8 cellular contexts compared by ENCODE assay signal in genomic region chr6:116101790-116102189, GRCh38. TPM values are rescaled to one million over a fixed set of nuclear protein-coding genes. Genes with fewer than 3 reads are reported as not detected.
DNase-seq lines count a peak whose midpoint lies in the region; ATAC-seq, FAIRE-seq and TF ChIP-seq lines count a peak whose summit lies in the region.

No MANE protein-coding gene starts in this region.

- no peak for ATAC-seq in gastrocnemius medialis
- ATAC-seq in GM19328 (IDR thresholded peaks at IDR 0.05; ENCODE audit: unreplicated experiment): no peak
- no peak for ATAC-seq in GM19023 (IDR thresholded peaks at IDR 0.05; ENCODE audit: unreplicated experiment)

- POLR2A ChIA-PET in RWPE1 (lab: Yijun Ruan, JAX; ENCODE audit: low non-redundant PET): no interaction called here

- CTCF ChIA-PET in RWPE1 (lab: Yijun Ruan, JAX): interaction anchor here (1.1 to 1.3 kb wide), 2 partner anchors 41 to 93 kb away, joined by 3 to 8 read pairs; partner anchors contain the start of gene FRK

- in situ Hi-C loops in gastrocnemius medialis (cut with MboI; ENCODE audit: low sequenced_read_pairs in 4 of 4): no loop called here

- FAIRE-seq in GM12891 (lab: Jason Lieb, UNC): peak; percentile 52

- H4K20me1 ChIP-seq in SU-DHL-6 (ENCODE audit: low read depth, low read length): 0 out of 2 replicates have a peak, but pooled peaks cover 5% of the 10 kb centered on the region

- H3K4me2 ChIP-seq in SU-DHL-6 (ENCODE audit: low read depth, low read length, poor library complexity, severe bottlenecking): peak overlapping the region; percentile 93

- intact Hi-C loops in gastrocnemius medialis (cut with DNase I; ENCODE audit: low total_unique reads): loop anchor here (1.0 to 5.0 kb wide), 2 partner anchors 44 to 90 kb away; no protein-coding TSS in a partner anchor

- no peaks in the 10 kb centered on the region for H3K36me3 ChIP-seq in SU-DHL-6 (ENCODE audit: low read length)
- H3K36me3 ChIP-seq in gastrocnemius medialis: no peaks in the 10 kb centered on the region

- H3K9me3 ChIP-seq in SU-DHL-6 (ENCODE audit: insufficient read depth, low read length) (no peaks in the 10 kb centered on the region), gastrocnemius medialis (no peaks in the 10 kb centered on the region)

- H3K79me2 ChIP-seq in SU-DHL-6 (ENCODE audit: insufficient read depth, low read length): no peaks in the 10 kb centered on the region

- no peak overlapping the region for H3K27ac ChIP-seq in SU-DHL-6 (ENCODE audit: low read depth, low read length)
- H3K27ac ChIP-seq in gastrocnemius medialis: peak overlapping the region; percentile 86 to 96 (median 90)
- no peak overlapping the region for H3K27ac ChIP-seq in RWPE1

- no peak for TF ChIP-seq POLR2A in GM12891 (IDR thresholded peaks at IDR 0.05; ENCODE audit: low read depth, low read length)
- no peak for TF ChIP-seq POLR2A in gastrocnemius medialis (IDR thresholded peaks at IDR 0.05)

- no peak overlapping the region for H2AFZ ChIP-seq in SU-DHL-6 (ENCODE audit: low read depth, low read length, severe bottlenecking)

- TF ChIP-seq CTCF in SU-DHL-6 (IDR thresholded peaks at IDR 0.05; ENCODE audit: insufficient read depth, low read length, poor library complexity, severe bottlenecking): no peak
- no peak for TF ChIP-seq CTCF in foreskin fibroblast (IDR thresholded peaks at IDR 0.05; ENCODE audit: low read depth, low read length)
- TF ChIP-seq CTCF in gastrocnemius medialis (IDR thresholded peaks at IDR 0.05 in 4 of 5, conservative IDR thresholded peaks at IDR 0.05 in 1 of 5): no peak
- no peak for TF ChIP-seq CTCF in RWPE1 (conservative IDR thresholded peaks at IDR 0.05; ENCODE audit: low read depth)

- DNase-seq in GM12891 (ENCODE audit: insufficient read length, low spot score) (no peak), foreskin fibroblast (no peak), gastrocnemius medialis (no peak), superior temporal gyrus (ENCODE audit: extremely low spot score) (no peak), RWPE1 (ENCODE audit: low spot score) (no peak)

- no peaks in the 10 kb centered on the region for H3K27me3 ChIP-seq in SU-DHL-6 (ENCODE audit: low read length)
- no peaks in the 10 kb centered on the region for H3K27me3 ChIP-seq in gastrocnemius medialis

- peak overlapping the region; percentile 72 for H3K9ac ChIP-seq in SU-DHL-6 (ENCODE audit: low read length)

- peaks cover 46 to 53% of the 10 kb centered on the region in 2 donors for H3K4me1 ChIP-seq in gastrocnemius medialis

- H3K4me3 ChIP-seq in SU-DHL-6 (ENCODE audit: insufficient read depth, low read length, poor library complexity, severe bottlenecking): peak overlapping the region; percentile 63
- H3K4me3 ChIP-seq in foreskin fibroblast (ENCODE audit: low read depth in 1 of 2, low read length in 2 of 2): peak overlapping the region; percentile 70 to 80
- H3K4me3 ChIP-seq in gastrocnemius medialis: peak overlapping the region; percentile 60 to 85 (median 72)

- H3F3A ChIP-seq in SU-DHL-6 (ENCODE audit: insufficient read depth): 0 out of 2 replicates have a peak, but pooled peaks cover 8% of the 10 kb centered on the region

- H3K9me2 ChIP-seq in SU-DHL-6 (replicated peaks; ENCODE audit: insufficient read depth, low read length): no peaks in the 10 kb centered on the region

TF ChIP-seq in GM12891, 5 proteins besides CTCF, POLR2A, EP300 and RAD21:
- TF ChIP-seq POLR2AphosphoS5 (IDR thresholded peaks at IDR 0.05; ENCODE audit: low read depth, low read length) (no peak), SPI1 (IDR thresholded peaks at IDR 0.05; ENCODE audit: low read depth, low read length) (no peak), PAX5 (IDR thresholded peaks at IDR 0.05; ENCODE audit: insufficient read depth, low read length, severe bottlenecking) (no peak), POU2F2 (IDR thresholded peaks at IDR 0.05; ENCODE audit: low read depth, low read length) (no peak), TAF1 (IDR thresholded peaks at IDR 0.05; ENCODE audit: low read depth, low read length) (no peak)

RNA-seq across cellular contexts. Expression of gene NT5DC1, which starts 1.1 kb away (rescaled TPM):
- polyA plus RNA-seq in GM12891 (2012; ENCODE audit: low read depth, missing spikeins): 68.8 TPM
- 10 to 100 TPM in 3 of 4 donors, 1 to 10 TPM in 1; 7.0 to 15.4 (median 12.0) TPM for total RNA-seq in gastrocnemius medialis

RNA-seq across cellular contexts. Expression of gene COL10A1, which starts 24.1 kb away (rescaled TPM):
- 0.15 TPM for polyA plus RNA-seq in GM12891 (2012; ENCODE audit: low read depth, missing spikeins)
- not detected for total RNA-seq in gastrocnemius medialis

RNA-seq across cellular contexts. Expression of gene FRK, which starts 41.1 kb away (rescaled TPM):
- 0.33 TPM for polyA plus RNA-seq in GM12891 (2012; ENCODE audit: low read depth, missing spikeins)
- 1 to 10 TPM; 1.3 to 4.8 (median 1.7) TPM for total RNA-seq in gastrocnemius medialis

Comparison
In these comparisons a context has a peak if more than half of its experiments do, and no peak if none do; other contexts are left out.
1. H3K27ac ChIP-seq: peak in gastrocnemius medialis (4 of 4); none in SU-DHL-6 (single experiment) and RWPE1 (single experiment).
2. Peak in every context shown above with its lines, with median percentiles within 50 percentile points of each other: H3K4me3 ChIP-seq.